Comparison of ENCODE assay signal across 23 cellular contexts in the genomic region with DNA sequence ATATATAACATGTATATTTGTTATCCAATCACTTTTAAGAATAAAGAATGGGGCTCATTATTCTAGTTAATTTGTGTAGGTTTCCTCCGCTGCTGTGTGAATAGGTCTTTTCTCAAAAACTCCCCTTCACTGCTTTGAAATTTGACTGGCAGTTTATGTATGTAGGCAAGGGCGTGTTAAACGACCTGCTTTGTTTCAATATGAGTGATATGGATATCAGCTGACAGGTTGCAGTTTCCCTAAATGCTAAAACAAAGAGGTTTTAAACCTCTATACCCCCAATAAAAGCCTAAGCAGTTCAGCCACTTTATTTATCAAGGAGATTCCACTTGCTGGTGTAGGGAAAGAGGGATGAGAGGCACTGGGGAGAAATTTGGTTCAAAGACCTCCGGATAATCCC.
A peak's percentile ranks its signal among the peaks of the same experiment; 100 is the strongest.
DNase-seq lines count a peak whose midpoint lies in the region; ATAC-seq, FAIRE-seq and TF ChIP-seq lines count a peak whose summit lies in the region.
"Had no signal": no experiment of that assay in that cellular context is flagged by ENCODE, and none has a peak within 500 bp of the region (broad histone marks: within the 10 kb centered on the region; RNA-seq: fewer than 3 reads in every experiment).

No MANE protein-coding gene starts in this region.

- WGBS in esophagus squamous epithelium, 2 donors = 68 to 69% methylated on average over 4 of the region's 4 CpGs

- DNase-seq in GM18507 (ENCODE audit: extremely low spot score, insufficient read length, low read depth) = peak; percentile 3
- no peak for DNase-seq in esophagus squamous epithelium (lab: John Stamatoyannopoulos, UW)
- DNase-seq in NOMO-1 treated with dmso at 0.1 percent for 144 hours (lab: John Stamatoyannopoulos, UW; ENCODE audit: unreplicated experiment) = no peak
- no peak for DNase-seq in glomerular visceral epithelial cell (ENCODE audit: extremely low spot score)
- DNase-seq in NK-92 treated with Interleukin-12 subunit alpha and Interleukin-12 subunit beta, amount 100 ng/mL, for 24 hours (lab: John Stamatoyannopoulos, UW) = no peak
- DNase-seq: activated CD8-positive, alpha-beta memory T cell treated with anti-CD3 and anti-CD28 coated beads, Interleukin-2, amount 10 ng/mL, durations not matched to agents 7 days and 5 days; activated naive CD4-positive, alpha-beta T cell; COR-L47; GM23248; lower lobe of right lung; naive thymus-derived CD8-positive, alpha-beta T cell; NCI-H146; NCI-H446; SIG-M5 had no signal

- intact Hi-C loops in esophagus squamous epithelium (cut with DNase I) = no loop called here

- no peaks in the 10 kb centered on the region for H3K27me3 ChIP-seq in esophagus squamous epithelium
- H3K27me3 ChIP-seq: vagina had no signal

- FAIRE-seq in GM18507 (lab: Jason Lieb, UNC) = no peak
- FAIRE-seq: astrocyte, endothelial cell of umbilical vein, frontal cortex, HTR-8/SVneo had no signal

- peak; percentile 88 for ATAC-seq in GM19395 (IDR thresholded peaks at IDR 0.05; ENCODE audit: unreplicated experiment)
- ATAC-seq in HG02852 (IDR thresholded peaks at IDR 0.05; ENCODE audit: unreplicated experiment) = peak; percentile 93
- peak; percentile 86 for ATAC-seq in HG03565 (IDR thresholded peaks at IDR 0.05; ENCODE audit: unreplicated experiment)
- ATAC-seq: activated CD4-positive, CD25-positive, alpha-beta regulatory T cell treated with anti-CD3 and anti-CD28 coated beads, Interleukin-2, amount 50 U/mL, for 24 hours; activated CD8-positive, alpha-beta memory T cell treated with anti-CD3 and anti-CD28 coated beads, Interleukin-2, amount 10 ng/mL, durations not matched to agents 7 days and 5 days; lower lobe of right lung; naive thymus-derived CD8-positive, alpha-beta T cell had no signal

- no peak for TF ChIP-seq POLR2A in esophagus squamous epithelium (IDR thresholded peaks at IDR 0.05)

- H3K27ac ChIP-seq in esophagus squamous epithelium = no peak overlapping the region
- H3K27ac ChIP-seq: GM23248, lower lobe of right lung, vagina had no signal

- H3K4me1 ChIP-seq in esophagus squamous epithelium = no peaks in the 10 kb centered on the region
- H3K4me1 ChIP-seq: lower lobe of right lung, vagina had no signal

- H3K36me3 ChIP-seq in esophagus squamous epithelium = no peaks in the 10 kb centered on the region
- H3K36me3 ChIP-seq: lower lobe of right lung, vagina had no signal

- TF ChIP-seq CTCF in esophagus squamous epithelium (IDR thresholded peaks at IDR 0.05) = no peak

- no peak overlapping the region for H3K4me3 ChIP-seq in esophagus squamous epithelium
- H3K4me3 ChIP-seq: GM23248, lower lobe of right lung, vagina had no signal

- H3K9me3 ChIP-seq in esophagus squamous epithelium = peaks cover 0 to 18% (median 6%) of the 10 kb centered on the region in 3 donors
- H3K9me3 ChIP-seq: vagina had no signal
